Comparison of ENCODE assay signal across 15 cellular contexts in the genomic region with DNA sequence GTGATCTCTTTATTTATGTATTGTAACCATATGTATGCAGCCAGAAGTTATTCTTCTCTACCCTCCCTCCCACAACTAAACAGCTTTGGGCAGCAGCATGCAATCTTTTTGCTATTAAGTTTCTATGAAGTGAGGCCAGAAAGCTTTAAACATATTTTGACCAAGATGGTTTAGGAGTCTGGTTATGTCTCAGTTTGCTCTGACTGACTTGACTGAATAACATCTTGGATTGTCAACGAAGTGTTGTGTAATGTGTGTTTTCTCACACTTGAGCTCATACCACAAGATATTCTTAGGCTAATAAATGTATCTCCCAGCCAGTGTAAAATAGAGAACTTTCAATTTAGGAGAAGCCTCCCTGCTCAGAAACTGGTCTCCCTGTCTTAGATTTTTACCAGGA.
"Had no signal": no experiment of that assay in that cellular context is flagged by ENCODE, and none has a peak within 500 bp of the region (broad histone marks: within the 10 kb centered on the region; RNA-seq: fewer than 3 reads in every experiment).

No MANE protein-coding gene starts in this region.

- H3K4me3 ChIP-seq: colonic mucosa, esophagus squamous epithelium, gastrocnemius medialis, left ventricle myocardium inferior, lower lobe of right lung, ovary, right atrium auricular region, sigmoid colon had no signal

- ATAC-seq: gastrocnemius medialis, lower lobe of right lung, natural killer cell had no signal

- H3K4me1 ChIP-seq: colonic mucosa, esophagus squamous epithelium, gastrocnemius medialis, lower lobe of right lung, right atrium auricular region, sigmoid colon had no signal

- H3K9me3 ChIP-seq: colonic mucosa, esophagus squamous epithelium, gastrocnemius medialis, left ventricle myocardium inferior, lower lobe of right lung, ovary, right atrium auricular region, sigmoid colon had no signal

- DNase-seq: colonic mucosa; dermis blood vessel endothelial cell; esophagus squamous epithelium; gastrocnemius medialis; glutamatergic neuron; left ventricle myocardium inferior; lower lobe of right lung; natural killer cell; ovary; sigmoid colon; small intestine; stimulated activated CD4-positive, alpha-beta T cell treated with anti-CD3 and anti-CD28 coated beads, Interleukin-2, amount 100 ng/mL, for 48 hours; stimulated activated naive CD4-positive, alpha-beta T cell treated with Interleukin-2 at 50 U/mL for 16 hours; trophoblast cell had no signal

- H3K36me3 ChIP-seq: colonic mucosa, ovary, right atrium auricular region had no signal

- H3K27me3 ChIP-seq: colonic mucosa, esophagus squamous epithelium, gastrocnemius medialis, ovary, right atrium auricular region, sigmoid colon had no signal
